In the genomic region with DNA sequence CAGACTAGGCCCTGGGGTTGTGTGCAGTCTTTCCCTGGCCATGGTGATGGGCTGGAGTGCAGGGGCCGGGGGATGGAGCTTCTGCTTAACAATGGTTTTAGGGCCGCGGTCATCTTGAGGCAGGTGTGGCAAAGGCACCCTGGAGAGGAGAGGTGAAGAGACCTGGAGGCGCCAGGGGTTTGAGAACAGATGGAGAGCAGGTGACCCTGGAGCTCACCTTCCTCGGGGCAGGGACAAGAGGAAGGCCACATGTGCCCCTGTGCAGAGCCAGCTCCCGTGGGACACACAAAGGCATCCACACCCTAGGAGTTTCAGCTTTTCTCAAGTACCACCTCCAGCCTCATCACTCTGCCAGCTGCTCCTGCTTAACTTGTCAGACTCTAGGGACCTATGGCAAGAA, we compare ENCODE assay signal across 21 cellular contexts. TPM values are rescaled to one million over a fixed set of nuclear protein-coding genes. Genes with fewer than 3 reads are reported as not detected.
"Had no signal": no experiment of that assay in that cellular context is flagged by ENCODE, and none has a peak within 500 bp of the region (broad histone marks: within the 10 kb centered on the region; RNA-seq: fewer than 3 reads in every experiment).

No MANE protein-coding gene starts in this region.

- DNase-seq: activated B cell treated with CpG ODN at 0.5 μM for 24 hours; activated CD4-positive, alpha-beta memory T cell treated with anti-CD3 and anti-CD28 coated beads for 36 hours; activated CD4-positive, alpha-beta T cell treated with anti-CD3 and anti-CD28 coated beads for 4 hours; activated effector memory CD4-positive, alpha-beta T cell treated with Interleukin-2 at 50 U/mL for 16 hours; activated naive CD4-positive, alpha-beta T cell treated with anti-CD3 and anti-CD28 coated beads, Interleukin-2, amount 10 ng/mL, durations not matched to agents 7 days and 5 days; activated T-cell treated with anti-CD3 and anti-CD28 coated beads, Interleukin-2, amount 50 U/mL, for 72 hours; colonic mucosa; dorsolateral prefrontal cortex; effector memory CD8-positive, alpha-beta T cell; esophagus squamous epithelium; gastrocnemius medialis; left ventricle myocardium inferior; natural killer cell; stimulated activated CD4-positive, alpha-beta T cell treated with anti-CD3 and anti-CD28 coated beads, Interleukin-15, amount 100 ng/mL, for 24 hours; stimulated activated naive B cell treated with anti-CD40 and anti-IgM and Interleukin-4, amounts not matched to agents 10 μg/mL and 1 μg/mL and 100 μg/mL, for 72 hours; upper lobe of left lung had no signal

- H3K4me1 ChIP-seq: colonic mucosa, esophagus squamous epithelium, gastrocnemius medialis, left ventricle myocardium inferior, upper lobe of left lung had no signal

- H3K4me3 Mint-ChIP-seq: activated B cell treated with CpG ODN at 0.5 μM for 24 hours; activated CD4-positive, alpha-beta memory T cell treated with anti-CD3 and anti-CD28 coated beads for 36 hours; activated naive CD4-positive, alpha-beta T cell treated with anti-CD3 and anti-CD28 coated beads, Interleukin-2, amount 10 ng/mL, durations not matched to agents 7 days and 5 days; activated T-cell treated with anti-CD3 and anti-CD28 coated beads, Interleukin-2, amount 50 U/mL, for 72 hours; effector memory CD8-positive, alpha-beta T cell; natural killer cell; stimulated activated naive B cell treated with anti-CD40 and anti-IgM and Interleukin-4, amounts not matched to agents 10 μg/mL and 1 μg/mL and 100 μg/mL, for 72 hours had no signal

- H3K36me3 ChIP-seq: colonic mucosa, esophagus squamous epithelium, gastrocnemius medialis, left ventricle myocardium inferior, upper lobe of left lung had no signal

- ATAC-seq: activated T-cell treated with anti-CD3 and anti-CD28 coated beads, Interleukin-2, amount 50 U/mL, for 72 hours; effector memory CD8-positive, alpha-beta T cell; gastrocnemius medialis; natural killer cell; sciatic nerve; stimulated activated naive B cell treated with anti-CD40 and anti-IgM and Interleukin-4, amounts not matched to agents 10 μg/mL and 1 μg/mL and 100 μg/mL, for 72 hours had no signal

- H3K36me3 Mint-ChIP-seq: activated CD4-positive, alpha-beta memory T cell treated with anti-CD3 and anti-CD28 coated beads for 36 hours; activated naive CD4-positive, alpha-beta T cell treated with anti-CD3 and anti-CD28 coated beads, Interleukin-2, amount 10 ng/mL, durations not matched to agents 7 days and 5 days; natural killer cell; stimulated activated naive B cell treated with anti-CD40 and anti-IgM and Interleukin-4, amounts not matched to agents 10 μg/mL and 1 μg/mL and 100 μg/mL, for 72 hours had no signal

- H3K27me3 Mint-ChIP-seq: activated B cell treated with CpG ODN at 0.5 μM for 24 hours; activated CD4-positive, alpha-beta memory T cell treated with anti-CD3 and anti-CD28 coated beads for 36 hours; activated naive CD4-positive, alpha-beta T cell treated with anti-CD3 and anti-CD28 coated beads, Interleukin-2, amount 10 ng/mL, durations not matched to agents 7 days and 5 days; effector memory CD8-positive, alpha-beta T cell had no signal

- H3K4me1 Mint-ChIP-seq: activated B cell treated with CpG ODN at 0.5 μM for 24 hours; activated naive CD4-positive, alpha-beta T cell treated with anti-CD3 and anti-CD28 coated beads, Interleukin-2, amount 10 ng/mL, durations not matched to agents 7 days and 5 days; natural killer cell had no signal

- H3K4me2 ChIP-seq: smooth muscle cell had no signal

- H3K9me3 ChIP-seq: colonic mucosa, esophagus squamous epithelium, gastrocnemius medialis, left ventricle myocardium inferior, upper lobe of left lung had no signal

- H3K9me3 Mint-ChIP-seq: activated B cell treated with CpG ODN at 0.5 μM for 24 hours; activated CD4-positive, alpha-beta memory T cell treated with anti-CD3 and anti-CD28 coated beads for 36 hours; activated naive CD4-positive, alpha-beta T cell treated with anti-CD3 and anti-CD28 coated beads, Interleukin-2, amount 10 ng/mL, durations not matched to agents 7 days and 5 days; natural killer cell; stimulated activated naive B cell treated with anti-CD40 and anti-IgM and Interleukin-4, amounts not matched to agents 10 μg/mL and 1 μg/mL and 100 μg/mL, for 72 hours had no signal

- H3K4me3 ChIP-seq: colonic mucosa, esophagus squamous epithelium, gastrocnemius medialis, left ventricle myocardium inferior, smooth muscle cell, upper lobe of left lung had no signal

- H3K27ac ChIP-seq: colonic mucosa, dorsolateral prefrontal cortex, esophagus squamous epithelium, gastrocnemius medialis, left ventricle myocardium inferior, upper lobe of left lung had no signal

- H3K27ac Mint-ChIP-seq: activated B cell treated with CpG ODN at 0.5 μM for 24 hours; activated CD4-positive, alpha-beta memory T cell treated with anti-CD3 and anti-CD28 coated beads for 36 hours; activated naive CD4-positive, alpha-beta T cell treated with anti-CD3 and anti-CD28 coated beads, Interleukin-2, amount 10 ng/mL, durations not matched to agents 7 days and 5 days; activated T-cell treated with anti-CD3 and anti-CD28 coated beads, Interleukin-2, amount 50 U/mL, for 72 hours; effector memory CD8-positive, alpha-beta T cell; natural killer cell; stimulated activated naive B cell treated with anti-CD40 and anti-IgM and Interleukin-4, amounts not matched to agents 10 μg/mL and 1 μg/mL and 100 μg/mL, for 72 hours had no signal

- H3K27me3 ChIP-seq: colonic mucosa, esophagus squamous epithelium, gastrocnemius medialis, upper lobe of left lung had no signal

RNA-seq across cellular contexts. Expression of a gene that starts 46.4 kb away (rescaled TPM):
- total RNA-seq: activated B cell treated with CpG ODN at 0.5 μM for 24 hours; activated CD4-positive, alpha-beta memory T cell treated with anti-CD3 and anti-CD28 coated beads for 36 hours; activated T-cell treated with anti-CD3 and anti-CD28 coated beads, Interleukin-2, amount 50 U/mL, for 72 hours; bronchial epithelial cell; gastrocnemius medialis; lung microvascular endothelial cell; natural killer cell; posterior vena cava; smooth muscle cell had no signal
- polyA plus RNA-seq: smooth muscle cell had no signal
